15 cellular contexts compared by ENCODE assay signal in genomic region chr1:18635833-18636671, GRCh38. TPM values are rescaled to one million over a fixed set of nuclear protein-coding genes. Genes with fewer than 3 reads are reported as not detected.
A peak's percentile ranks its signal among the peaks of the same experiment; 100 is the strongest.
DNase-seq lines count a peak whose midpoint lies in the region; ATAC-seq lines count a peak whose summit lies in the region.
"Had no signal": no experiment of that assay in that cellular context is flagged by ENCODE, and none has a peak within 500 bp of the region (broad histone marks: within the 10 kb centered on the region; RNA-seq: fewer than 3 reads in every experiment).

No MANE protein-coding gene starts in this region.

- H3K79me1 ChIP-seq in neuronal stem cell (ENCODE audit: low read depth, low read length) = peaks cover 2% of the 10 kb centered on the region

- DNase-seq in T-helper 1 cell (no peak), ecto neural progenitor cell (ENCODE audit: low spot score) (peak; percentile 80), neuronal stem cell (ENCODE audit: low spot score) (no peak), left lobe of liver (ENCODE audit: low spot score) (no peak), NCI-H2171 (lab: John Stamatoyannopoulos, UW) (no peak), putamen (ENCODE audit: low spot score) (no peak)
- DNase-seq: activated CD4-positive, alpha-beta memory T cell treated with anti-CD3 and anti-CD28 coated beads for 36 hours; adrenal gland; effector CD4-positive, alpha-beta T cell; NCI-H1436 treated with DMSO at 0.1 percent for 48 hours; occipital lobe; stimulated activated CD4-positive, alpha-beta T cell treated with anti-CD3 and anti-CD28 coated beads, Interleukin-15, amount 100 ng/mL, for 24 hours had no signal

- H3K36me3 ChIP-seq in HUES6 (ENCODE audit: control insufficient read depth, insufficient read depth, low read length) (no peaks in the 10 kb centered on the region), neuronal stem cell (replicated peaks in 1 of 2; ENCODE audit: control insufficient read depth in 2 of 2, insufficient read depth in 2 of 2, low read length in 2 of 2) (no peaks in the 10 kb centered on the region)
- H3K36me3 ChIP-seq: adrenal gland had no signal

- WGBS in neuronal stem cell (ENCODE audit: extremely low coverage in 2 of 2, insufficient read length in 2 of 2, insufficient replicate concordance in 1 of 2), 2 donors = no CpG with 5 or more reads among the region's 49 CpGs

- peak overlapping the region; percentile 8 for H2BK15ac ChIP-seq in neuronal stem cell (ENCODE audit: low read length)

- H3K27me3 ChIP-seq in HUES6 (ENCODE audit: control insufficient read depth, insufficient read depth, low read length) (peaks cover 99% of the 10 kb centered on the region), neuronal stem cell (ENCODE audit: control insufficient read depth in 3 of 3, insufficient read depth in 3 of 3, low read depth in 1 of 3, low read length in 3 of 3) (peaks cover 62 to 99% (median 97%) of the 10 kb centered on the region in 3 experiments)

- H3K36me3 Mint-ChIP-seq in T-helper 1 cell treated with Interleukin-12 subunit alpha and Interleukin-12 subunit beta and Interleukin-4 antibody, amounts not matched to agents 30 μg/mL and 1 μg/mL, for 36 hours (ENCODE audit: low read depth) = peaks cover 13% of the 10 kb centered on the region
- H3K36me3 Mint-ChIP-seq: activated CD4-positive, alpha-beta memory T cell treated with anti-CD3 and anti-CD28 coated beads for 36 hours had no signal

- no peak overlapping the region for H4K8ac ChIP-seq in neuronal stem cell (ENCODE audit: low read depth, low read length)

- no peak overlapping the region for H2BK12ac ChIP-seq in neuronal stem cell (ENCODE audit: low read length)

- H3K9ac ChIP-seq in HUES6 (ENCODE audit: low read length) = no peak overlapping the region
- H3K9ac ChIP-seq in neuronal stem cell (ENCODE audit: low read depth, low read length, poor library complexity) = no peak overlapping the region

- no peak overlapping the region for H3K4me3 Mint-ChIP-seq in T-helper 1 cell treated with Interleukin-12 subunit alpha and Interleukin-12 subunit beta and Interleukin-4 antibody, amounts not matched to agents 30 μg/mL and 1 μg/mL, for 36 hours
- H3K4me3 Mint-ChIP-seq: activated CD4-positive, alpha-beta memory T cell treated with anti-CD3 and anti-CD28 coated beads for 36 hours had no signal

- H3K9me3 ChIP-seq in HUES6 (ENCODE audit: control insufficient read depth, insufficient read depth, low read depth, low read length) (no peaks in the 10 kb centered on the region), neuronal stem cell (replicated peaks in 1 of 2; ENCODE audit: control insufficient read depth in 2 of 2, insufficient read depth in 1 of 2, low read depth in 1 of 2, low read length in 2 of 2) (no peaks in the 10 kb centered on the region)
- H3K9me3 ChIP-seq: adrenal gland had no signal

- H2AFZ ChIP-seq in neuronal stem cell (ENCODE audit: low read length) = no peak overlapping the region

- H3K4me1 ChIP-seq in HUES6 (ENCODE audit: control insufficient read depth, insufficient read depth, low read length) (peaks cover 44% of the 10 kb centered on the region), neuronal stem cell (ENCODE audit: control insufficient read depth in 2 of 2, insufficient read depth in 1 of 2, low read depth in 1 of 2, low read length in 2 of 2) (peaks cover 0 to 15% of the 10 kb centered on the region in 2 donors)
- H3K4me1 ChIP-seq: adrenal gland had no signal

- no peak overlapping the region for H3K4me2 ChIP-seq in neuronal stem cell (ENCODE audit: insufficient read depth, low read length, poor library complexity, severe bottlenecking)

- no peak overlapping the region for H2BK5ac ChIP-seq in neuronal stem cell (ENCODE audit: low read length)

- H3K4ac ChIP-seq in neuronal stem cell (ENCODE audit: low read length) = no peak overlapping the region

- no peak overlapping the region for H4K91ac ChIP-seq in neuronal stem cell (ENCODE audit: low read depth, low read length, poor library complexity)

- H3K23ac ChIP-seq in neuronal stem cell (ENCODE audit: low read depth, low read length, poor library complexity) = peak overlapping the region; percentile 19

- H3K4me3 ChIP-seq in HUES6 (ENCODE audit: low read depth, low read length) (peak overlapping the region; percentile 57), neuronal stem cell (ENCODE audit: low read length in 2 of 2) (no peak overlapping the region)
- H3K4me3 ChIP-seq: adrenal gland had no signal

- peaks cover 98% of the 10 kb centered on the region for H3K27me3 Mint-ChIP-seq in T-helper 1 cell treated with Interleukin-12 subunit alpha and Interleukin-12 subunit beta and Interleukin-4 antibody, amounts not matched to agents 30 μg/mL and 1 μg/mL, for 36 hours (ENCODE audit: low read depth)

- no peak overlapping the region for H2BK120ac ChIP-seq in neuronal stem cell (ENCODE audit: low read depth, low read length)

- H2AK5ac ChIP-seq in neuronal stem cell (ENCODE audit: low read depth, low read length) = peak overlapping the region; percentile 56

- H3K18ac ChIP-seq in neuronal stem cell (ENCODE audit: low read length) = peak overlapping the region; percentile 88

- H3K27ac ChIP-seq in HUES6 (ENCODE audit: low read depth, low read length) = no peak overlapping the region
- no peak overlapping the region for H3K27ac ChIP-seq in neuronal stem cell (replicated peaks; ENCODE audit: low read length)
- H3K27ac ChIP-seq: adrenal gland had no signal

- H3K14ac ChIP-seq in neuronal stem cell (ENCODE audit: low read length) = no peak overlapping the region

- peaks cover 8% of the 10 kb centered on the region for H3K4me1 Mint-ChIP-seq in T-helper 1 cell treated with Interleukin-12 subunit alpha and Interleukin-12 subunit beta and Interleukin-4 antibody, amounts not matched to agents 30 μg/mL and 1 μg/mL, for 36 hours (ENCODE audit: low read depth)

- H3K9me3 Mint-ChIP-seq in T-helper 1 cell treated with Interleukin-12 subunit alpha and Interleukin-12 subunit beta and Interleukin-4 antibody, amounts not matched to agents 30 μg/mL and 1 μg/mL, for 36 hours = no peaks in the 10 kb centered on the region
- H3K9me3 Mint-ChIP-seq: activated CD4-positive, alpha-beta memory T cell treated with anti-CD3 and anti-CD28 coated beads for 36 hours had no signal

- no peak for ATAC-seq in left lobe of liver

- H3K27ac Mint-ChIP-seq in T-helper 1 cell treated with Interleukin-12 subunit alpha and Interleukin-12 subunit beta and Interleukin-4 antibody, amounts not matched to agents 30 μg/mL and 1 μg/mL, for 36 hours = peak overlapping the region; percentile 75
- H3K27ac Mint-ChIP-seq: activated CD4-positive, alpha-beta memory T cell treated with anti-CD3 and anti-CD28 coated beads for 36 hours had no signal

RNA-seq across cellular contexts. Expression of gene PAX7, which starts 5.4 kb away (rescaled TPM):
- polyA plus RNA-seq in neuronal stem cell (2013, experiment 1 of 2) = 0.03 TPM
- polyA plus RNA-seq in neuronal stem cell (2013, experiment 2 of 2) = 0.06 TPM
- total RNA-seq in left lobe of liver = not detected
- total RNA-seq: activated CD4-positive, alpha-beta memory T cell treated with anti-CD3 and anti-CD28 coated beads for 36 hours; adrenal gland; liver; occipital lobe had no signal
- polyA plus RNA-seq: adrenal gland, liver had no signal
